9 cellular contexts compared by ENCODE assay signal in genomic region chr9:92728831-92729734, GRCh38. TPM values are rescaled to one million over a fixed set of nuclear protein-coding genes. Genes with fewer than 3 reads are reported as not detected.
DNase-seq lines count a peak whose midpoint lies in the region; ATAC-seq and TF ChIP-seq lines count a peak whose summit lies in the region.
"Had no signal": no experiment of that assay in that cellular context is flagged by ENCODE, and none has a peak within 500 bp of the region (broad histone marks: within the 10 kb centered on the region; RNA-seq: fewer than 3 reads in every experiment).

No MANE protein-coding gene starts in this region.

- H3K9me3 ChIP-seq in AG04450 (ENCODE audit: control insufficient read depth, insufficient read depth, low read length) (no peaks in the 10 kb centered on the region), left ventricle myocardium inferior (replicated peaks) (no peaks in the 10 kb centered on the region), thoracic aorta (no peaks in the 10 kb centered on the region)

- DNase-seq in AG04450 (ENCODE audit: low read depth, low spot score) (no peak), RPMI8226 (peak; percentile 23), left ventricle myocardium inferior (no peak), thoracic aorta (ENCODE audit: low spot score) (no peak), GOT3 (lab: John Stamatoyannopoulos, UW) (no peak)
- DNase-seq in activated CD4-positive, CD25-positive, alpha-beta regulatory T cell treated with anti-CD3 and anti-CD28 coated beads, Interleukin-2, amount 50 U/mL, for 72 hours: no peak

- H3K4me3 ChIP-seq in AG04450 (ENCODE audit: low read depth, low read length) (no peak overlapping the region), left ventricle myocardium inferior (no peak overlapping the region), thoracic aorta (no peak overlapping the region)

- H3K36me3 ChIP-seq in left ventricle myocardium inferior (peaks cover 10% of the 10 kb centered on the region), thoracic aorta (peaks cover 13% of the 10 kb centered on the region)

- H3K27ac ChIP-seq in AG04450 (ENCODE audit: low read depth, low read length) (no peak overlapping the region), left ventricle myocardium inferior (replicated peaks) (no peak overlapping the region), thoracic aorta (no peak overlapping the region)
- H3K27ac ChIP-seq: parathyroid adenoma had no signal

- intact Hi-C loops in left ventricle myocardium inferior (cut with micrococcal nuclease): no loop called here

- POLR2A ChIA-PET in AG04450 (lab: Yijun Ruan, JAX): no interaction called here

- H3K4me1 ChIP-seq in left ventricle myocardium inferior: peaks cover 82% of the 10 kb centered on the region
- no peaks in the 10 kb centered on the region for H3K4me1 ChIP-seq in thoracic aorta (ENCODE audit: control insufficient read depth in 1 of 2, low read depth in 2 of 2)
- H3K4me1 ChIP-seq: parathyroid adenoma had no signal

- TF ChIP-seq CTCF in AG04450 (IDR thresholded peaks at IDR 0.05; ENCODE audit: low read depth, low read length) (peak; percentile 59), left ventricle myocardium inferior (IDR thresholded peaks at IDR 0.05; ENCODE audit: borderline replicate concordance) (peak; percentile 77), thoracic aorta (IDR thresholded peaks at IDR 0.05) (peak; percentile 22)

- CTCF ChIA-PET in AG04450 (lab: Charles Lee): interaction anchor here (1.2 to 4.1 kb wide), 3 partner anchors 11 to 61 kb away, joined by 3 to 33 read pairs (median 5); no protein-coding TSS in a partner anchor

- ATAC-seq in GM18861 (IDR thresholded peaks at IDR 0.05; ENCODE audit: unreplicated experiment): peak; percentile 82
- ATAC-seq in HG02981 (IDR thresholded peaks at IDR 0.05; ENCODE audit: unreplicated experiment): peak; percentile 78
- no peak for ATAC-seq in thoracic aorta (ENCODE audit: insufficient number of reproducible peaks, low FRiP score, low read depth)

- no peaks in the 10 kb centered on the region for H3K27me3 ChIP-seq in AG04450 (ENCODE audit: control insufficient read depth, insufficient read depth, low read length)
- H3K27me3 ChIP-seq in left ventricle myocardium inferior (ENCODE audit: low read depth): no peaks in the 10 kb centered on the region
- H3K27me3 ChIP-seq in thoracic aorta (replicated peaks; ENCODE audit: insufficient read depth): no peaks in the 10 kb centered on the region

RNA-seq across cellular contexts. Expression of gene BICD2, which starts 35.5 kb away (rescaled TPM):
- 11.2 and 13.4 TPM in 2 replicates for polyA plus RNA-seq in AG04450 (2011; rRNA removed)
- polyA minus RNA-seq in AG04450 (2011; rRNA and poly(A)+ RNA removed): 11.1 and 12.5 TPM in 2 replicates
- total RNA-seq in left ventricle myocardium inferior (37.3 TPM), thoracic aorta (10 to 100 TPM; 52.1 to 57.7 TPM)

RNA-seq across cellular contexts. Expression of gene IPPK, which starts 59.2 kb away (rescaled TPM):
- polyA plus RNA-seq in AG04450 (2011; rRNA removed): 15.1 and 17.6 TPM in 2 replicates
- 16.3 and 22.4 TPM in 2 replicates for polyA minus RNA-seq in AG04450 (2011; rRNA and poly(A)+ RNA removed)
- 7.3 TPM for total RNA-seq in left ventricle myocardium inferior
- total RNA-seq in thoracic aorta: 10 to 100 TPM in 1 of 2 donors, 1 to 10 TPM in 1; 6.9 to 11.7 TPM

Comparison
In these comparisons a context has a peak if more than half of its experiments do, and no peak if none do; other contexts are left out.
1. CTCF ChIP-seq: peak in every context shown above with its lines; median percentile 77 in left ventricle myocardium inferior; 59 in AG04450; 22 in thoracic aorta.